1 cellular context compared by ENCODE assay signal in the genomic region with DNA sequence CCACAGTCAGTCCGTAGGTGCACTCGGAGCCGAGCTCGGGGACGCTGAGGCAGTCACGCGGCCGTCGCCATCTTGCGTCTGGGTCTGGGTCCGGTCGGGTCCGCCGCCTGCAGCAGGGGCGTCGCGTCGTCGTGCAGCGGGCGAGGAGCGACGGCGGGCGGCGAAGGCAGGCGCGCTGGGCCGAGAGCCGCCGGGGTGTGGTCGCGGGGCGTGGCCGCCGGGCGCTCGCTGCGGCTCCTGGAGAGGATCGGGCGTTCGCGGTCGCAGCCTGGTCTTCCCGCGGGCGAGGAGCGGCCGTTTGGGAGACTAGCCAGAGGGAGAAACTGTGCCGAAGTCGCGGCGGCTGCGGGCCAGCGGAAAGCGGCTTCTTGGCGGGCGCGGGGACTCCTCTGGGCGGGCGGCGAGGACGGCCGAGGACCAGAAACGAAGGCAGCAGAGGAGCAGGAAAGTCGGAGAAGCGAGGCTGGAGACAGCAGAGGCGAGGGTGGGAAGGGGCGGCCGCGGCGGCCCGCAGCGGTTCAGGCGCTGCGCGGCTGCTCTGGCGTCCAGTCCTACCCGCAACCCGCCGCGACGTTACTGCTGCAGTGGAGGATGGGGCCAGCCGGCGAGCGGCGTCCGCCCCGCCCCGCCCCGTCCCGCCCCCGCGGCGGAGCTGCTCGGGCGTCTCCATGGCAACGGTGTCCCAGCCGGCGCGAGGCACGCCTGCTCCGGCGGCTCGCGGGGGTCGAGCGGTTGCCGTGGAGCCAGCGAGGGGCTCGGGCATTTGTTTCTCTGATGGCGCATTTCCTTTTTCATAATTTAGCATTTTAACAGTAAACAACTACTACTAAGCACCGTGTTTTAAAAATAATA.
A peak's percentile ranks its signal among the peaks of the same experiment; 100 is the strongest.
TF ChIP-seq lines count a peak whose summit lies in the region.

A gene with protein sequence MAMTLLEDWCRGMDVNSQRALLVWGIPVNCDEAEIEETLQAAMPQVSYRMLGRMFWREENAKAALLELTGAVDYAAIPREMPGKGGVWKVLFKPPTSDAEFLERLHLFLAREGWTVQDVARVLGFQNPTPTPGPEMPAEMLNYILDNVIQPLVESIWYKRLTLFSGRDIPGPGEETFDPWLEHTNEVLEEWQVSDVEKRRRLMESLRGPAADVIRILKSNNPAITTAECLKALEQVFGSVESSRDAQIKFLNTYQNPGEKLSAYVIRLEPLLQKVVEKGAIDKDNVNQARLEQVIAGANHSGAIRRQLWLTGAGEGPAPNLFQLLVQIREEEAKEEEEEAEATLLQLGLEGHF (minus strand): TSS at position 581 of the 852 bp plus-strand sequence. CDS start 745 bp downstream, outside the sequence.

TF ChIP-seq in HepG2, 621 proteins besides CTCF, POLR2A, EP300 and RAD21 (continued from another document and continues in another):
- TF ChIP-seq, protein P1, sequence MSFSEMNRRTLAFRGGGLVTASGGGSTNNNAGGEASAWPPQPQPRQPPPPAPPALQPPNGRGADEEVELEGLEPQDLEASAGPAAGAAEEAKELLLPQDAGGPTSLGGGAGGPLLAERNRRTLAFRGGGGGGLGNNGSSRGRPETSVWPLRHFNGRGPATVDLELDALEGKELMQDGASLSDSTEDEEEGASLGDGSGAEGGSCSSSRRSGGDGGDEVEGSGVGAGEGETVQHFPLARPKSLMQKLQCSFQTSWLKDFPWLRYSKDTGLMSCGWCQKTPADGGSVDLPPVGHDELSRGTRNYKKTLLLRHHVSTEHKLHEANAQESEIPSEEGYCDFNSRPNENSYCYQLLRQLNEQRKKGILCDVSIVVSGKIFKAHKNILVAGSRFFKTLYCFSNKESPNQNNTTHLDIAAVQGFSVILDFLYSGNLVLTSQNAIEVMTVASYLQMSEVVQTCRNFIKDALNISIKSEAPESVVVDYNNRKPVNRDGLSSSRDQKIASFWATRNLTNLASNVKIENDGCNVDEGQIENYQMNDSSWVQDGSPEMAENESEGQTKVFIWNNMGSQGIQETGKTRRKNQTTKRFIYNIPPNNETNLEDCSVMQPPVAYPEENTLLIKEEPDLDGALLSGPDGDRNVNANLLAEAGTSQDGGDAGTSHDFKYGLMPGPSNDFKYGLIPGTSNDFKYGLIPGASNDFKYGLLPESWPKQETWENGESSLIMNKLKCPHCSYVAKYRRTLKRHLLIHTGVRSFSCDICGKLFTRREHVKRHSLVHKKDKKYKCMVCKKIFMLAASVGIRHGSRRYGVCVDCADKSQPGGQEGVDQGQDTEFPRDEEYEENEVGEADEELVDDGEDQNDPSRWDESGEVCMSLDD (CRISPR knock-in tag; IDR thresholded peaks at IDR 0.05; ENCODE audit: borderline replicate concordance): no peak
- TF ChIP-seq SP4 (CRISPR knock-in tag; IDR thresholded peaks at IDR 0.05): peak; percentile 76
- peak; percentile 59; the same call in 1 of the 2 replicates for TF ChIP-seq ZBTB42 (CRISPR knock-in tag; IDR thresholded peaks at IDR 0.05)
- TF ChIP-seq CHD2 (IDR thresholded peaks at IDR 0.05; ENCODE audit: low read depth, low read length): no peak
- TF ChIP-seq ZFAT (CRISPR knock-in tag; conservative IDR thresholded peaks at IDR 0.05): no peak
- no peak for TF ChIP-seq ZNF781 (CRISPR knock-in tag; IDR thresholded peaks at IDR 0.05; ENCODE audit: borderline replicate concordance, not compliant biosample characterization)
- 0 out of 2 replicates have a peak, but pooled peaks have one; percentile 34 for TF ChIP-seq PHF20 (CRISPR knock-in tag; IDR thresholded peaks at IDR 0.05)
- TF ChIP-seq, protein P2, sequence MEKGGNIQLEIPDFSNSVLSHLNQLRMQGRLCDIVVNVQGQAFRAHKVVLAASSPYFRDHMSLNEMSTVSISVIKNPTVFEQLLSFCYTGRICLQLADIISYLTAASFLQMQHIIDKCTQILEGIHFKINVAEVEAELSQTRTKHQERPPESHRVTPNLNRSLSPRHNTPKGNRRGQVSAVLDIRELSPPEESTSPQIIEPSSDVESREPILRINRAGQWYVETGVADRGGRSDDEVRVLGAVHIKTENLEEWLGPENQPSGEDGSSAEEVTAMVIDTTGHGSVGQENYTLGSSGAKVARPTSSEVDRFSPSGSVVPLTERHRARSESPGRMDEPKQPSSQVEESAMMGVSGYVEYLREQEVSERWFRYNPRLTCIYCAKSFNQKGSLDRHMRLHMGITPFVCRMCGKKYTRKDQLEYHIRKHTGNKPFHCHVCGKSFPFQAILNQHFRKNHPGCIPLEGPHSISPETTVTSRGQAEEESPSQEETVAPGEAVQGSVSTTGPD (CRISPR knock-in tag; IDR thresholded peaks at IDR 0.05): no peak
- no peak for TF ChIP-seq ZNF839 (CRISPR knock-in tag; IDR thresholded peaks at IDR 0.05; ENCODE audit: borderline replicate concordance)
- no peak for TF ChIP-seq MAFG (CRISPR knock-in tag; IDR thresholded peaks at IDR 0.05)
- TF ChIP-seq, protein P3, sequence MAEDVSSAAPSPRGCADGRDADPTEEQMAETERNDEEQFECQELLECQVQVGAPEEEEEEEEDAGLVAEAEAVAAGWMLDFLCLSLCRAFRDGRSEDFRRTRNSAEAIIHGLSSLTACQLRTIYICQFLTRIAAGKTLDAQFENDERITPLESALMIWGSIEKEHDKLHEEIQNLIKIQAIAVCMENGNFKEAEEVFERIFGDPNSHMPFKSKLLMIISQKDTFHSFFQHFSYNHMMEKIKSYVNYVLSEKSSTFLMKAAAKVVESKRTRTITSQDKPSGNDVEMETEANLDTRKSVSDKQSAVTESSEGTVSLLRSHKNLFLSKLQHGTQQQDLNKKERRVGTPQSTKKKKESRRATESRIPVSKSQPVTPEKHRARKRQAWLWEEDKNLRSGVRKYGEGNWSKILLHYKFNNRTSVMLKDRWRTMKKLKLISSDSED (CRISPR knock-in tag; IDR thresholded peaks at IDR 0.05): no peak
- TF ChIP-seq MZF1 (CRISPR knock-in tag; IDR thresholded peaks at IDR 0.05; ENCODE audit: borderline replicate concordance): no peak
- TF ChIP-seq ZFY (CRISPR knock-in tag; IDR thresholded peaks at IDR 0.05): peak; percentile 90
- TF ChIP-seq MEIS2 (CRISPR knock-in tag; IDR thresholded peaks at IDR 0.05): peak; percentile 58
- TF ChIP-seq, protein P4, sequence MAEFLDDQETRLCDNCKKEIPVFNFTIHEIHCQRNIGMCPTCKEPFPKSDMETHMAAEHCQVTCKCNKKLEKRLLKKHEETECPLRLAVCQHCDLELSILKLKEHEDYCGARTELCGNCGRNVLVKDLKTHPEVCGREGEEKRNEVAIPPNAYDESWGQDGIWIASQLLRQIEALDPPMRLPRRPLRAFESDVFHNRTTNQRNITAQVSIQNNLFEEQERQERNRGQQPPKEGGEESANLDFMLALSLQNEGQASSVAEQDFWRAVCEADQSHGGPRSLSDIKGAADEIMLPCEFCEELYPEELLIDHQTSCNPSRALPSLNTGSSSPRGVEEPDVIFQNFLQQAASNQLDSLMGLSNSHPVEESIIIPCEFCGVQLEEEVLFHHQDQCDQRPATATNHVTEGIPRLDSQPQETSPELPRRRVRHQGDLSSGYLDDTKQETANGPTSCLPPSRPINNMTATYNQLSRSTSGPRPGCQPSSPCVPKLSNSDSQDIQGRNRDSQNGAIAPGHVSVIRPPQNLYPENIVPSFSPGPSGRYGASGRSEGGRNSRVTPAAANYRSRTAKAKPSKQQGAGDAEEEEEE (CRISPR knock-in tag; IDR thresholded peaks at IDR 0.05; ENCODE audit: borderline replicate concordance): no peak
- no peak for TF ChIP-seq FOXA3 (CRISPR knock-in tag; IDR thresholded peaks at IDR 0.05)
- TF ChIP-seq REL (CRISPR knock-in tag; conservative IDR thresholded peaks at IDR 0.05): 0 out of 2 replicates have a peak, but pooled peaks have one; percentile 51
- TF ChIP-seq ZNF703 (CRISPR knock-in tag; IDR thresholded peaks at IDR 0.05; ENCODE audit: borderline replicate concordance): no peak
- TF ChIP-seq, protein P5, sequence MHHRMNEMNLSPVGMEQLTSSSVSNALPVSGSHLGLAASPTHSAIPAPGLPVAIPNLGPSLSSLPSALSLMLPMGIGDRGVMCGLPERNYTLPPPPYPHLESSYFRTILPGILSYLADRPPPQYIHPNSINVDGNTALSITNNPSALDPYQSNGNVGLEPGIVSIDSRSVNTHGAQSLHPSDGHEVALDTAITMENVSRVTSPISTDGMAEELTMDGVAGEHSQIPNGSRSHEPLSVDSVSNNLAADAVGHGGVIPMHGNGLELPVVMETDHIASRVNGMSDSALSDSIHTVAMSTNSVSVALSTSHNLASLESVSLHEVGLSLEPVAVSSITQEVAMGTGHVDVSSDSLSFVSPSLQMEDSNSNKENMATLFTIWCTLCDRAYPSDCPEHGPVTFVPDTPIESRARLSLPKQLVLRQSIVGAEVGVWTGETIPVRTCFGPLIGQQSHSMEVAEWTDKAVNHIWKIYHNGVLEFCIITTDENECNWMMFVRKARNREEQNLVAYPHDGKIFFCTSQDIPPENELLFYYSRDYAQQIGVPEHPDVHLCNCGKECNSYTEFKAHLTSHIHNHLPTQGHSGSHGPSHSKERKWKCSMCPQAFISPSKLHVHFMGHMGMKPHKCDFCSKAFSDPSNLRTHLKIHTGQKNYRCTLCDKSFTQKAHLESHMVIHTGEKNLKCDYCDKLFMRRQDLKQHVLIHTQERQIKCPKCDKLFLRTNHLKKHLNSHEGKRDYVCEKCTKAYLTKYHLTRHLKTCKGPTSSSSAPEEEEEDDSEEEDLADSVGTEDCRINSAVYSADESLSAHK (CRISPR knock-in tag; IDR thresholded peaks at IDR 0.05; ENCODE audit: borderline replicate concordance): no peak
- no peak for TF ChIP-seq IRF2 (CRISPR knock-in tag; IDR thresholded peaks at IDR 0.05)
- TF ChIP-seq ZNF138 (CRISPR knock-in tag; IDR thresholded peaks at IDR 0.05; ENCODE audit: low read depth): no peak
- TF ChIP-seq HCFC1 (IDR thresholded peaks at IDR 0.05; ENCODE audit: low read depth, low read length): no peak
- no peak; the same call in 1 of the 2 replicates for TF ChIP-seq BHLHE40 (IDR thresholded peaks at IDR 0.05; ENCODE audit: low read length)
- TF ChIP-seq, protein P6, sequence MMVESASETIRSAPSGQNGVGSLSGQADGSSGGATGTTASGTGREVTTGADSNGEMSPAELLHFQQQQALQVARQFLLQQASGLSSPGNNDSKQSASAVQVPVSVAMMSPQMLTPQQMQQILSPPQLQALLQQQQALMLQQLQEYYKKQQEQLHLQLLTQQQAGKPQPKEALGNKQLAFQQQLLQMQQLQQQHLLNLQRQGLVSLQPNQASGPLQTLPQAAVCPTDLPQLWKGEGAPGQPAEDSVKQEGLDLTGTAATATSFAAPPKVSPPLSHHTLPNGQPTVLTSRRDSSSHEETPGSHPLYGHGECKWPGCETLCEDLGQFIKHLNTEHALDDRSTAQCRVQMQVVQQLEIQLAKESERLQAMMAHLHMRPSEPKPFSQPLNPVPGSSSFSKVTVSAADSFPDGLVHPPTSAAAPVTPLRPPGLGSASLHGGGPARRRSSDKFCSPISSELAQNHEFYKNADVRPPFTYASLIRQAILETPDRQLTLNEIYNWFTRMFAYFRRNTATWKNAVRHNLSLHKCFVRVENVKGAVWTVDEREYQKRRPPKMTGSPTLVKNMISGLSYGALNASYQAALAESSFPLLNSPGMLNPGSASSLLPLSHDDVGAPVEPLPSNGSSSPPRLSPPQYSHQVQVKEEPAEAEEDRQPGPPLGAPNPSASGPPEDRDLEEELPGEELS (CRISPR knock-in tag; IDR thresholded peaks at IDR 0.05): no peak
- TF ChIP-seq ZNF558 (CRISPR knock-in tag; IDR thresholded peaks at IDR 0.05; ENCODE audit: borderline replicate concordance): no peak
- TF ChIP-seq ZNF567 (CRISPR knock-in tag; IDR thresholded peaks at IDR 0.05; ENCODE audit: borderline replicate concordance): no peak
- TF ChIP-seq, protein P7, sequence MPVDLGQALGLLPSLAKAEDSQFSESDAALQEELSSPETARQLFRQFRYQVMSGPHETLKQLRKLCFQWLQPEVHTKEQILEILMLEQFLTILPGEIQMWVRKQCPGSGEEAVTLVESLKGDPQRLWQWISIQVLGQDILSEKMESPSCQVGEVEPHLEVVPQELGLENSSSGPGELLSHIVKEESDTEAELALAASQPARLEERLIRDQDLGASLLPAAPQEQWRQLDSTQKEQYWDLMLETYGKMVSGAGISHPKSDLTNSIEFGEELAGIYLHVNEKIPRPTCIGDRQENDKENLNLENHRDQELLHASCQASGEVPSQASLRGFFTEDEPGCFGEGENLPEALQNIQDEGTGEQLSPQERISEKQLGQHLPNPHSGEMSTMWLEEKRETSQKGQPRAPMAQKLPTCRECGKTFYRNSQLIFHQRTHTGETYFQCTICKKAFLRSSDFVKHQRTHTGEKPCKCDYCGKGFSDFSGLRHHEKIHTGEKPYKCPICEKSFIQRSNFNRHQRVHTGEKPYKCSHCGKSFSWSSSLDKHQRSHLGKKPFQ (CRISPR knock-in tag; IDR thresholded peaks at IDR 0.05; ENCODE audit: insufficient replicate concordance): no peak
- TF ChIP-seq ZNF75D (CRISPR knock-in tag; IDR thresholded peaks at IDR 0.05; ENCODE audit: borderline replicate concordance): no peak
- peak; percentile 90; the same call in 1 of the 2 replicates for TF ChIP-seq ARNT2 (CRISPR knock-in tag; IDR thresholded peaks at IDR 0.05; ENCODE audit: low read depth)
- TF ChIP-seq LCORL (IDR thresholded peaks at IDR 0.05): no peak
- no peak for TF ChIP-seq LCORL (CRISPR knock-in tag; IDR thresholded peaks at IDR 0.05)
- TF ChIP-seq ZNF121 (CRISPR knock-in tag; IDR thresholded peaks at IDR 0.05): no peak
- TF ChIP-seq, protein P8, sequence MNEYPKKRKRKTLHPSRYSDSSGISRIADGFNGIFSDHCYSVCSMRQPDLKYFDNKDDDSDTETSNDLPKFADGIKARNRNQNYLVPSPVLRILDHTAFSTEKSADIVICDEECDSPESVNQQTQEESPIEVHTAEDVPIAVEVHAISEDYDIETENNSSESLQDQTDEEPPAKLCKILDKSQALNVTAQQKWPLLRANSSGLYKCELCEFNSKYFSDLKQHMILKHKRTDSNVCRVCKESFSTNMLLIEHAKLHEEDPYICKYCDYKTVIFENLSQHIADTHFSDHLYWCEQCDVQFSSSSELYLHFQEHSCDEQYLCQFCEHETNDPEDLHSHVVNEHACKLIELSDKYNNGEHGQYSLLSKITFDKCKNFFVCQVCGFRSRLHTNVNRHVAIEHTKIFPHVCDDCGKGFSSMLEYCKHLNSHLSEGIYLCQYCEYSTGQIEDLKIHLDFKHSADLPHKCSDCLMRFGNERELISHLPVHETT (CRISPR knock-in tag; conservative IDR thresholded peaks at IDR 0.05): no peak
- TF ChIP-seq ZNF33B (CRISPR knock-in tag; IDR thresholded peaks at IDR 0.05): 0 out of 2 replicates have a peak, but pooled peaks have one; percentile 21
- no peak for TF ChIP-seq SNAPC2 (CRISPR knock-in tag; IDR thresholded peaks at IDR 0.05)
- no peak for TF ChIP-seq ZNF674 (CRISPR knock-in tag; IDR thresholded peaks at IDR 0.05; ENCODE audit: low read depth)
- no peak; the same call in 1 of the 2 replicates for TF ChIP-seq ZNF34 (CRISPR knock-in tag; IDR thresholded peaks at IDR 0.05; ENCODE audit: borderline replicate concordance)
- TF ChIP-seq, protein P9, sequence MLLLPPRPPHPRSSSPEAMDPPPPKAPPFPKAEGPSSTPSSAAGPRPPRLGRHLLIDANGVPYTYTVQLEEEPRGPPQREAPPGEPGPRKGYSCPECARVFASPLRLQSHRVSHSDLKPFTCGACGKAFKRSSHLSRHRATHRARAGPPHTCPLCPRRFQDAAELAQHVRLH (CRISPR knock-in tag; IDR thresholded peaks at IDR 0.05; ENCODE audit: borderline replicate concordance, low read depth): no peak
- no peak for TF ChIP-seq BRCA1 (CRISPR knock-in tag; IDR thresholded peaks at IDR 0.05)
